Comparison of ENCODE assay signal across 8 cellular contexts in the genomic region with DNA sequence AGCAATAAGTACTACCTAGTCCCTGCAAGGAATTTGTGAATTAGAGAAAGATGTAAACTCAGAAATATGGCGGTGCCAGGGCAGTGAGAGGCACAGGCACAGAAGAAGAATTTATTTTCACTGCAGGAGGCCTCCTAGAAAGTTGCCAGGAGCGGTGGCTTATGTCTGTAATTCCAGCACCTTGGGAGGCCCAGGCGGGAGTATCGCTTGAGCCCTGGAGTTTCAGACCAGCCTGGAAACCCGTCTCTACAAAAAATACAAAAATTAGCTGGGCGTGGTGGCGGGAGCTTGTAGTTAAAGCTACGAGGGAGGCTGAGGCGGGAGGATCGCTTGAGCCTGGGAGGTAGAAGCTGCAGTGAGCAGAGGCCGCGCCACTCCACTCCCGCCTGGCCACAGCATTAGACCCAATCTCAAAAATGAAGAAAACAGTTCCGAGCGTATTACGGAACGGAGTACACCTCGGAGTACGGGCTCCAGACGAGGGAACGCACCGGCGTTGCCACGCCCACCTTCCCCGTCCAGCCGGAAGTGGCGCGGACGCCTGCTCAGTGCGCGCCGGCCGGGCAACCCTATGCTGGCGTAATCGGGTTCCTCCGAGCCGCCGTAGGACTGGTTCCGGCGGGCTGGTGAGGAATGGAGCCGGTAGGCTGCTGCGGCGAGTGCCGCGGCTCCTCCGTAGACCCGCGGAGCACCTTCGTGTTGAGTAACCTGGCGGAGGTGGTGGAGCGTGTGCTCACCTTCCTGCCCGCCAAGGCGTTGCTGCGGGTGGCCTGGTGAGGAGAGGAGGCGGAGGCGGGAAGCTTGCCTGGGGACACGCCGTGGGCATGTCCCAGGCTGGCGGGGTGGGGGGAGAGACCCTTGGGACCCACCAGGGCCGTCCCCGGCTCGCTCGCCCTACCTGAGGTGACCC. TPM values are rescaled to one million over a fixed set of nuclear protein-coding genes. Genes with fewer than 3 reads are reported as not detected.
DNase-seq lines count a peak whose midpoint lies in the region; ATAC-seq and TF ChIP-seq lines count a peak whose summit lies in the region.

TSS of gene FBXO22 (plus strand) at position 548 of the 910 bp plus-strand sequence. CDS start at position 634, 86 bp downstream.

- peak within 1 kb of the TSS; percentile 84 to 85 for H3K27ac ChIP-seq in mucosa of rectum (ENCODE audit: low read depth in 2 of 2, low read length in 2 of 2)

- H3K27me3 ChIP-seq in mucosa of rectum (ENCODE audit: control insufficient read depth in 2 of 2, insufficient read depth in 2 of 2, low read length in 2 of 2), result no peaks in the 10 kb centered on the region

- H3K4me3 ChIP-seq in epithelial cell of proximal tubule (ENCODE audit: low read depth, low read length), result peak within 1 kb of the TSS; percentile 93
- peak within 1 kb of the TSS; percentile 86 to 93 for H3K4me3 ChIP-seq in mucosa of rectum (ENCODE audit: low read length in 2 of 2)

- no peak for TF ChIP-seq CTCF in epithelial cell of proximal tubule (conservative IDR thresholded peaks at IDR 0.05; ENCODE audit: low read depth, low read length)

- DNase-seq in DMS114 treated with DMSO at 0.1 percent for 48 hours (lab: John Stamatoyannopoulos, UW; ENCODE audit: unreplicated experiment), result peak; percentile 88
- peak; percentile 83 for DNase-seq in HuH-7 (ENCODE audit: low spot score)
- DNase-seq in OCI-M2 (lab: John Stamatoyannopoulos, UW; ENCODE audit: unreplicated experiment), result peak; percentile 44
- DNase-seq in activated T-cell treated with anti-CD3 and anti-CD28 coated beads, Interleukin-2, amount 50 U/mL, for 1 hour, result peak; percentile 91
- DNase-seq in epithelial cell of proximal tubule (ENCODE audit: low read depth), result no peak
- DNase-seq in stimulated activated CD8-positive, alpha-beta memory T cell treated with anti-CD3 and anti-CD28 coated beads, Interleukin-4, amount 100 ng/mL, for 4 hours (ENCODE audit: low read depth in 2 of 2, low spot score in 1 of 2), result peak; percentile 63 to 77

- H3K9ac ChIP-seq in mucosa of rectum (ENCODE audit: low read depth in 1 of 2, low read length in 2 of 2), result peak within 1 kb of the TSS; percentile 76 to 92

- H3K36me3 ChIP-seq in mucosa of rectum (ENCODE audit: control insufficient read depth in 2 of 2, insufficient read depth in 2 of 2, low read length in 2 of 2), result peaks cover 0 to 6% of the 10 kb centered on the region in 2 donors

- peaks cover 7 to 14% of the 10 kb centered on the region in 2 donors for H3K4me1 ChIP-seq in mucosa of rectum (ENCODE audit: control insufficient read depth in 2 of 2, insufficient read depth in 2 of 2, low read length in 2 of 2)

- ATAC-seq in GM21526 (IDR thresholded peaks at IDR 0.05; ENCODE audit: low FRiP score, unreplicated experiment), result peak; percentile 95

- no peaks in the 10 kb centered on the region for H3K9me3 ChIP-seq in mucosa of rectum (ENCODE audit: control insufficient read depth in 2 of 2, low read length in 2 of 2)

RNA-seq across cellular contexts. Expression of gene FBXO22, which starts in this region (rescaled TPM):
- 38.7 and 42.5 TPM in 2 replicates for total RNA-seq in epithelial cell of proximal tubule
